Comparison of ENCODE assay signal across 1 cellular context in the genomic region with DNA sequence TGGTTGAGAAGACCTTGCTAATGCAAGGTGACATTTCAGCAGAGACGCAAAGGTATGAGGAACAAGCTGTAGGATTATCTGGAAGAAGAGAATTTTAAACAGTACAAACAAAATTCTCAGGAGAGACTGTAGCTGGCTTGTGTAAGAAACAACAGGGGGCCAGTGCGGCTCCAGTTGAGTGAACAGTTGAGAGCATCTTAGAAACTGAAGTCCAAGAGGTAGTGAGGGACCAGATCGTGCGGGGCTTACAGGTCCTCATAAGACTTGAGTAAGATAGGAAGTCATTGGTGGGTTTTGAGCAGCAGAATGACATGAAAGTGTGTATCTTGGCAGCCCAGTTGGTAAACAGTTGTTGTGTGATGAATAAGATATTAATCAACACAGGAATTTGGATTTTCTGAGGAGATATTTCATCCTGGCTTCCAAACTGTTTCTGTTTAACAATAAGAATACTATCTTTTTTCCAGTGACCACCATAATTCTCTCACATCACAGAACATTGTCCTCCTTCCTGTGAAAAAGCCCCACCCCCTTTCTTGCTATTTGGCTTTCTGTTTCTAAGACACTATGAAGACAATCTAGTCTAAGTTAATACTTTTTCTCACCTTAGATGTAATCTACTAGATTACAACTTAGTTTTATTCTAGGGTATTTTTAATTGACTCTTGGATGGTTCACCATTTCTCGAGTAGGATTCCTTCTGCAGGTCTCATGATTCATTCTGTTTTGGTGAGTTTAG.
TF ChIP-seq lines count a peak whose summit lies in the region.

No MANE protein-coding gene starts in this region.

TF ChIP-seq in GM12878, 131 proteins besides CTCF, POLR2A, EP300 and RAD21:
- TF ChIP-seq E2F8 (IDR thresholded peaks at IDR 0.05; ENCODE audit: low read depth, partially characterized antibody) (no peak), POLR2AphosphoS5 (IDR thresholded peaks at IDR 0.05; ENCODE audit: low read length) (0 out of 2 replicates have a peak, but pooled peaks have one; percentile 40)
